8 cellular contexts compared by ENCODE assay signal in the genomic region with DNA sequence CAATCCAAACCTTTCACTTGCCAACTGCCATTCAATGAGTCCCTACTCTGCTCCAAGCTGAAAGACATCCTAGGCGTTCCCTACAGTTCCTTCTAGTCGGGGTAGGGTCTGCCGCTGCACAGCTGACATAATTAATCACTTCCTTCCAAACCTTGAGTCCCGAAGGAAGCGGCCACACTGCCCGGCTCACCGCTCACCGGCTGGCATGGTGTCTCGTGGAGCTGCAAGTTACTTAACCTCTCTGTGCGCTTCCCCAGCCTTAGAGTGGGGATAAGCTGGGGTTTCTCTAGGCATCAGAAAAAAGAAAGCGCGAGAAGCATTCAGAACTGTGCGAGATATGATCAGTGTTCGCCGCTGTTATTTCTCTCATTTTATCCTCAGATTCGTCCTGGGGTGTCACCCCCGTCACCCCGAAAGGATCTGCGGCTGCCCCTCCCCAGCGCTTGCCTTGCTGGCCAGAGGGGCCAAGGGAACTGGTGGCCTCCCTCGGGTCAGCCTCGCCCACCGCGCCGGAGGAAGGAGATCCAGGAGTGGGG.
A peak's percentile ranks its signal among the peaks of the same experiment; 100 is the strongest.
DNase-seq lines count a peak whose midpoint lies in the region; ATAC-seq lines count a peak whose summit lies in the region.

No MANE protein-coding gene starts in this region.

- H3K4me3 ChIP-seq in HUES48 (ENCODE audit: low read depth, low read length) (peak overlapping the region; percentile 93), neuron (ENCODE audit: low read length) (peak overlapping the region; percentile 61)

- H3K36me3 ChIP-seq in HUES48 (ENCODE audit: control insufficient read depth, insufficient read depth, low read length) (peaks cover 17% of the 10 kb centered on the region), neuron (ENCODE audit: insufficient read depth, low read length) (peaks cover 5% of the 10 kb centered on the region)

- peak; percentile 16 for ATAC-seq in GM19463 (IDR thresholded peaks at IDR 0.05; ENCODE audit: unreplicated experiment)

- no peaks in the 10 kb centered on the region for H3K9me3 ChIP-seq in HUES48 (ENCODE audit: control insufficient read depth, insufficient read depth, low read length)
- no peaks in the 10 kb centered on the region for H3K9me3 ChIP-seq in neuron (ENCODE audit: low read length)

- peak; percentile 0 for DNase-seq in DMS53 treated with DMSO at 0.1 percent for 48 hours (lab: John Stamatoyannopoulos, UW; ENCODE audit: unreplicated experiment)
- peak; percentile 14 for DNase-seq in activated T-cell treated with anti-CD3 and anti-CD28 coated beads for 48 hours (ENCODE audit: low read depth)
- DNase-seq in fibroblast of peridontal ligament (ENCODE audit: extremely low read depth): peak; percentile 30
- no peak for DNase-seq in KG1 (lab: John Stamatoyannopoulos, UW)
- DNase-seq in NCI-H524 treated with DMSO at 0.1 percent for 48 hours (lab: John Stamatoyannopoulos, UW): no peak

- peak overlapping the region; percentile 74 for H3K27ac ChIP-seq in HUES48 (ENCODE audit: low read depth, low read length)

- H3K4me1 ChIP-seq in HUES48 (ENCODE audit: control insufficient read depth, insufficient read depth, low read length) (peaks cover 7% of the 10 kb centered on the region; the same call in 1 of the 2 replicates), neuron (ENCODE audit: insufficient read depth, low read length) (peaks cover 17% of the 10 kb centered on the region)

- peak overlapping the region; percentile 95 for H3K9ac ChIP-seq in HUES48 (ENCODE audit: low read depth, low read length)

- peak overlapping the region; percentile 93 for H2AFZ ChIP-seq in neuron (ENCODE audit: low read depth, low read length)

- H3K27me3 ChIP-seq in HUES48 (ENCODE audit: control insufficient read depth, insufficient read depth, low read length) (no peaks in the 10 kb centered on the region), neuron (ENCODE audit: insufficient read depth, low read length) (no peaks in the 10 kb centered on the region)

Comparison
In these comparisons a context has a peak if more than half of its experiments do, and no peak if none do; other contexts are left out.
1. DNase-seq: peak in DMS53 treated with DMSO at 0.1 percent for 48 hours (single experiment), activated T-cell treated with anti-CD3 and anti-CD28 coated beads for 48 hours (single experiment) and fibroblast of peridontal ligament (single experiment); none in KG1 (single experiment) and NCI-H524 treated with DMSO at 0.1 percent for 48 hours (single experiment).